ENCODE assay signal across 22 cellular contexts in the genomic region with DNA sequence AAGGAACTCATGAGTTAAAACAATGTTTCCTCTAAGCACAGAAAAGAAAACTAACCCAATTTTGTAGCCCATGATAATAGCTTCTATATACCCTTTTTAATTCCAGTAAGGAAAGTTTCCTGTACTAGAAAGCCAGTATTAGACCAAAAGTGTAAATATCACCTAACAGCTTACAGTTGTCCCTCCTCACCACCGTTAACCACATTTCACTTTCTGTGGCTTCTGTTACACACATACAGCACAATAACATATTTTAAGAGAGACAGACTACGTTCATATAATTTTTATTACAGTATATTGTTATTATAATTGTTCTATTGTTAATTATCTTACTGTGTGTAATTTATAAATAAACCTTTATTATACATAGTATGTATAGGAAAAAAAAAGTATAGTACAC.
"Had no signal": no experiment of that assay in that cellular context is flagged by ENCODE, and none has a peak within 500 bp of the region (broad histone marks: within the 10 kb centered on the region; RNA-seq: fewer than 3 reads in every experiment).

No MANE protein-coding gene starts in this region.

- H3K27ac Mint-ChIP-seq: mesothelial cell of epicardium; naive thymus-derived CD4-positive, alpha-beta T cell; natural killer cell treated with Interleukin-12 subunit alpha and Interleukin-12 subunit beta and Interleukin-15 and Interleukin-18, amount 100 ng/mL, for 72 hours; progenitor cell of endocrine pancreas; stimulated activated effector memory CD8-positive, alpha-beta T cell treated with anti-CD3 and anti-CD28 coated beads, Interleukin-12 subunit alpha, Interleukin-12 subunit beta, amount 100 ng/mL, for 72 hours; stimulated activated naive CD8-positive, alpha-beta T cell treated with anti-CD3 and anti-CD28 coated beads, Interleukin-15, Interleukin-2, amounts not matched to agents 100 ng/mL and 50 ng/mL, for 24 hours; type B pancreatic cell had no signal

- H3K4me3 Mint-ChIP-seq: mesothelial cell of epicardium; naive thymus-derived CD4-positive, alpha-beta T cell; natural killer cell treated with Interleukin-12 subunit alpha and Interleukin-12 subunit beta and Interleukin-15 and Interleukin-18, amount 100 ng/mL, for 72 hours; stimulated activated effector memory CD8-positive, alpha-beta T cell treated with anti-CD3 and anti-CD28 coated beads, Interleukin-12 subunit alpha, Interleukin-12 subunit beta, amount 100 ng/mL, for 72 hours; stimulated activated naive CD8-positive, alpha-beta T cell treated with anti-CD3 and anti-CD28 coated beads, Interleukin-15, Interleukin-2, amounts not matched to agents 100 ng/mL and 50 ng/mL, for 24 hours; type B pancreatic cell had no signal

- H3K4me2 ChIP-seq: hepatocyte, smooth muscle cell had no signal

- H3K9me3 Mint-ChIP-seq: mesothelial cell of epicardium; naive thymus-derived CD4-positive, alpha-beta T cell; natural killer cell treated with Interleukin-12 subunit alpha and Interleukin-12 subunit beta and Interleukin-15 and Interleukin-18, amount 100 ng/mL, for 72 hours; stimulated activated effector memory CD8-positive, alpha-beta T cell treated with anti-CD3 and anti-CD28 coated beads, Interleukin-12 subunit alpha, Interleukin-12 subunit beta, amount 100 ng/mL, for 72 hours; stimulated activated naive CD8-positive, alpha-beta T cell treated with anti-CD3 and anti-CD28 coated beads, Interleukin-15, Interleukin-2, amounts not matched to agents 100 ng/mL and 50 ng/mL, for 24 hours; type B pancreatic cell had no signal

- H3K36me3 ChIP-seq: ovary, uterus had no signal

- H3K4me3 ChIP-seq: hepatocyte, left ventricle myocardium inferior, lung, mucosa of descending colon, ovary, right atrium auricular region, right lobe of liver, smooth muscle cell, tibial nerve, uterus had no signal

- H3K9me3 ChIP-seq: left ventricle myocardium inferior, mucosa of descending colon, ovary, right atrium auricular region, right lobe of liver, tibial nerve, uterus had no signal

- DNase-seq: islet precursor cell; left ventricle myocardium inferior; mucosa of descending colon; naive thymus-derived CD4-positive, alpha-beta T cell; ovary; right lobe of liver; stimulated activated CD4-positive, alpha-beta T cell treated with anti-CD3 and anti-CD28 coated beads, Interleukin-1b, Interleukin-23, amount 100 ng/mL, for 48 hours; stimulated activated CD4-positive, alpha-beta T cell treated with anti-CD3 and anti-CD28 coated beads, Interleukin-4, amount 100 ng/mL, for 1 hour; stimulated activated naive CD4-positive, alpha-beta T cell; substantia nigra; uterus had no signal

- H3K27me3 Mint-ChIP-seq: naive thymus-derived CD4-positive, alpha-beta T cell; natural killer cell treated with Interleukin-12 subunit alpha and Interleukin-12 subunit beta and Interleukin-15 and Interleukin-18, amount 100 ng/mL, for 72 hours; progenitor cell of endocrine pancreas; stimulated activated naive CD8-positive, alpha-beta T cell treated with anti-CD3 and anti-CD28 coated beads, Interleukin-15, Interleukin-2, amounts not matched to agents 100 ng/mL and 50 ng/mL, for 24 hours; type B pancreatic cell had no signal

- H2AFZ ChIP-seq: hepatocyte had no signal

- ATAC-seq: mucosa of descending colon; naive thymus-derived CD4-positive, alpha-beta T cell; natural killer cell treated with Interleukin-12 subunit alpha and Interleukin-12 subunit beta and Interleukin-15 and Interleukin-18, amount 100 ng/mL, for 72 hours; right lobe of liver; stimulated activated effector memory CD8-positive, alpha-beta T cell treated with anti-CD3 and anti-CD28 coated beads, Interleukin-12 subunit alpha, Interleukin-12 subunit beta, amount 100 ng/mL, for 72 hours had no signal

- H3K79me2 ChIP-seq: hepatocyte had no signal

- H3K4me1 ChIP-seq: left ventricle myocardium inferior, right atrium auricular region had no signal

- H3K27me3 ChIP-seq: hepatocyte, ovary, right atrium auricular region, right lobe of liver, tibial nerve, uterus had no signal

- H3K4me1 Mint-ChIP-seq: stimulated activated effector memory CD8-positive, alpha-beta T cell treated with anti-CD3 and anti-CD28 coated beads, Interleukin-12 subunit alpha, Interleukin-12 subunit beta, amount 100 ng/mL, for 72 hours had no signal

- H3K36me3 Mint-ChIP-seq: type B pancreatic cell had no signal

- H3K27ac ChIP-seq: hepatocyte, left ventricle myocardium inferior, ovary, right atrium auricular region, right lobe of liver, tibial nerve, uterus had no signal
